ENCODE assay signal across 1 cellular context in genomic region chr1:22582670-22583635, GRCh38.
TF ChIP-seq lines count a peak whose summit lies in the region.

No MANE protein-coding gene starts in this region.

TF ChIP-seq in GM23338, 12 proteins besides CTCF, POLR2A, EP300 and RAD21 (continued from another document):
- no peak for TF ChIP-seq ZNF462 (CRISPR knock-in tag; IDR thresholded peaks at IDR 0.05)
- no peak for TF ChIP-seq ETS1 (IDR thresholded peaks at IDR 0.05)
- TF ChIP-seq ZNF331 (CRISPR knock-in tag; IDR thresholded peaks at IDR 0.05; ENCODE audit: low read depth), result no peak
- no peak for TF ChIP-seq REST (IDR thresholded peaks at IDR 0.05; ENCODE audit: unreplicated experiment)
- TF ChIP-seq ZNF114 (CRISPR knock-in tag; IDR thresholded peaks at IDR 0.05), result no peak
